Comparison of ENCODE assay signal across 2 cellular contexts in the genomic region with DNA sequence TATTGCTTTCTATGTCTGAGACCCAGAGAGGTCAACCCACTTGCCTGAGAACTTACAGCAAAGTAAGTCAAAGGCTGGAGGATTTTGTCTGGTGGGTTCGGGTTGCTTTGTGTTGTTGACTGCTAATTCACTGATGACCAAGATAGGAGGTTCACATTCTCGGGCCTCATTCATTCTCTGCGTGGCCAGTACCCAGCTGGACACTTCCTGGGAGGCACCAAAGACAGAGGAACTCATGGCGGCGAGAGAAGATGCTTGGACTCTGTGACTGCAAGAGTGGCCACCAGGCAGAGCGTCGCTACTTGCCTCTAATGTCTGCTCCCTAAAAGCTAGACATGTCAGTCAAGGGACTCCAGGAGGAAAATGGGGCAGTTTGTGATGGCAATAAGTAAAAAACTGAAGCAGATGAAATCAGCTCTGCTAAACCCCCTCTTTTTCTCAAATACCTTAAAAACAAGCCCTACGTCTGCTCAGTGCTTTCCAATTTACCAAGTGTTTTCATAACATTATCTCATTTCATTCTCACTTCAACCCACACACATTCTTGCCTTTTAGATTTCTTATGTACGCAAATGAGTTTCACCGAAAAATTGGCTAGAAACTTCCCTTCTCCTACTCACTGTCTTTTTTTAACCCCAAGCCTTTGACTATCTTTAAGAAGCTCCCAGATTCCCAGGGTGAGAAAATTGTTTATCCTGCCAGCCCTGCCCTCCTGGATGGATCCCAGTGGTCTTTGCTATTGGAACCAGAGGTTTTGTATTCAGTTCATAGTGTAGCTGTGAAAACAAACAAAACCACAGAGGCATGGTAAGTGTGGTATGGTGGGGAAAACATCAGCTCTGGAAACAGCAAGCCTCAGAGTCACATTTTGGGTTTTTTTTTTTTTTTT.
TF ChIP-seq lines count a peak whose summit lies in the region.

No MANE protein-coding gene starts in this region.

TF ChIP-seq in liver, 16 proteins besides CTCF, POLR2A, EP300 and RAD21:
- TF ChIP-seq ZBTB33 (IDR thresholded peaks at IDR 0.05), result no peak
- TF ChIP-seq SP1 (IDR thresholded peaks at IDR 0.05), result no peak
- TF ChIP-seq GABPA (IDR thresholded peaks at IDR 0.05 in 1 of 2, conservative IDR thresholded peaks at IDR 0.05 in 1 of 2), result no peak
- TF ChIP-seq FOXA1 (IDR thresholded peaks at IDR 0.05), result no peak
- TF ChIP-seq FOXA2 (IDR thresholded peaks at IDR 0.05), result no peak
- no peak for TF ChIP-seq MAX (IDR thresholded peaks at IDR 0.05)
- TF ChIP-seq YY1 (IDR thresholded peaks at IDR 0.05), result no peak
- TF ChIP-seq NR2F2 (IDR thresholded peaks at IDR 0.05), result no peak
- no peak for TF ChIP-seq ATF3 (IDR thresholded peaks at IDR 0.05)
- TF ChIP-seq RXRA (IDR thresholded peaks at IDR 0.05), result no peak
- TF ChIP-seq HNF4G (IDR thresholded peaks at IDR 0.05), result no peak
- TF ChIP-seq TAF1 (conservative IDR thresholded peaks at IDR 0.05), result no peak
- TF ChIP-seq JUND (IDR thresholded peaks at IDR 0.05), result no peak
- no peak for TF ChIP-seq EGR1 (IDR thresholded peaks at IDR 0.05; ENCODE audit: low read depth in 2 of 2)
- TF ChIP-seq HNF4A (conservative IDR thresholded peaks at IDR 0.05), result no peak
- no peak for TF ChIP-seq REST (IDR thresholded peaks at IDR 0.05)

TF ChIP-seq in HepG2, 621 proteins besides CTCF, POLR2A, EP300 and RAD21:
- TF ChIP-seq ISX (CRISPR knock-in tag; conservative IDR thresholded peaks at IDR 0.05), result no peak
- no peak for TF ChIP-seq ZNF790 (CRISPR knock-in tag; IDR thresholded peaks at IDR 0.05; ENCODE audit: borderline replicate concordance)
- TF ChIP-seq SMARCE1 (IDR thresholded peaks at IDR 0.05; ENCODE audit: borderline replicate concordance), result no peak
- no peak for TF ChIP-seq ZNF782 (CRISPR knock-in tag; IDR thresholded peaks at IDR 0.05; ENCODE audit: borderline replicate concordance)
- TF ChIP-seq ZNF615 (CRISPR knock-in tag; IDR thresholded peaks at IDR 0.05; ENCODE audit: borderline replicate concordance), result no peak
- no peak for TF ChIP-seq NONO (IDR thresholded peaks at IDR 0.05)
- no peak for TF ChIP-seq NONO (CRISPR knock-in tag; conservative IDR thresholded peaks at IDR 0.05)
- TF ChIP-seq, protein P1, sequence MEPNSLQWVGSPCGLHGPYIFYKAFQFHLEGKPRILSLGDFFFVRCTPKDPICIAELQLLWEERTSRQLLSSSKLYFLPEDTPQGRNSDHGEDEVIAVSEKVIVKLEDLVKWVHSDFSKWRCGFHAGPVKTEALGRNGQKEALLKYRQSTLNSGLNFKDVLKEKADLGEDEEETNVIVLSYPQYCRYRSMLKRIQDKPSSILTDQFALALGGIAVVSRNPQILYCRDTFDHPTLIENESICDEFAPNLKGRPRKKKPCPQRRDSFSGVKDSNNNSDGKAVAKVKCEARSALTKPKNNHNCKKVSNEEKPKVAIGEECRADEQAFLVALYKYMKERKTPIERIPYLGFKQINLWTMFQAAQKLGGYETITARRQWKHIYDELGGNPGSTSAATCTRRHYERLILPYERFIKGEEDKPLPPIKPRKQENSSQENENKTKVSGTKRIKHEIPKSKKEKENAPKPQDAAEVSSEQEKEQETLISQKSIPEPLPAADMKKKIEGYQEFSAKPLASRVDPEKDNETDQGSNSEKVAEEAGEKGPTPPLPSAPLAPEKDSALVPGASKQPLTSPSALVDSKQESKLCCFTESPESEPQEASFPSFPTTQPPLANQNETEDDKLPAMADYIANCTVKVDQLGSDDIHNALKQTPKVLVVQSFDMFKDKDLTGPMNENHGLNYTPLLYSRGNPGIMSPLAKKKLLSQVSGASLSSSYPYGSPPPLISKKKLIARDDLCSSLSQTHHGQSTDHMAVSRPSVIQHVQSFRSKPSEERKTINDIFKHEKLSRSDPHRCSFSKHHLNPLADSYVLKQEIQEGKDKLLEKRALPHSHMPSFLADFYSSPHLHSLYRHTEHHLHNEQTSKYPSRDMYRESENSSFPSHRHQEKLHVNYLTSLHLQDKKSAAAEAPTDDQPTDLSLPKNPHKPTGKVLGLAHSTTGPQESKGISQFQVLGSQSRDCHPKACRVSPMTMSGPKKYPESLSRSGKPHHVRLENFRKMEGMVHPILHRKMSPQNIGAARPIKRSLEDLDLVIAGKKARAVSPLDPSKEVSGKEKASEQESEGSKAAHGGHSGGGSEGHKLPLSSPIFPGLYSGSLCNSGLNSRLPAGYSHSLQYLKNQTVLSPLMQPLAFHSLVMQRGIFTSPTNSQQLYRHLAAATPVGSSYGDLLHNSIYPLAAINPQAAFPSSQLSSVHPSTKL (CRISPR knock-in tag; IDR thresholded peaks at IDR 0.05), result no peak
- TF ChIP-seq, protein P2, sequence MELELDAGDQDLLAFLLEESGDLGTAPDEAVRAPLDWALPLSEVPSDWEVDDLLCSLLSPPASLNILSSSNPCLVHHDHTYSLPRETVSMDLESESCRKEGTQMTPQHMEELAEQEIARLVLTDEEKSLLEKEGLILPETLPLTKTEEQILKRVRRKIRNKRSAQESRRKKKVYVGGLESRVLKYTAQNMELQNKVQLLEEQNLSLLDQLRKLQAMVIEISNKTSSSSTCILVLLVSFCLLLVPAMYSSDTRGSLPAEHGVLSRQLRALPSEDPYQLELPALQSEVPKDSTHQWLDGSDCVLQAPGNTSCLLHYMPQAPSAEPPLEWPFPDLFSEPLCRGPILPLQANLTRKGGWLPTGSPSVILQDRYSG (CRISPR knock-in tag; IDR thresholded peaks at IDR 0.05), result no peak
- no peak for TF ChIP-seq ZNF274 (CRISPR knock-in tag; IDR thresholded peaks at IDR 0.05)
- TF ChIP-seq, protein P3, sequence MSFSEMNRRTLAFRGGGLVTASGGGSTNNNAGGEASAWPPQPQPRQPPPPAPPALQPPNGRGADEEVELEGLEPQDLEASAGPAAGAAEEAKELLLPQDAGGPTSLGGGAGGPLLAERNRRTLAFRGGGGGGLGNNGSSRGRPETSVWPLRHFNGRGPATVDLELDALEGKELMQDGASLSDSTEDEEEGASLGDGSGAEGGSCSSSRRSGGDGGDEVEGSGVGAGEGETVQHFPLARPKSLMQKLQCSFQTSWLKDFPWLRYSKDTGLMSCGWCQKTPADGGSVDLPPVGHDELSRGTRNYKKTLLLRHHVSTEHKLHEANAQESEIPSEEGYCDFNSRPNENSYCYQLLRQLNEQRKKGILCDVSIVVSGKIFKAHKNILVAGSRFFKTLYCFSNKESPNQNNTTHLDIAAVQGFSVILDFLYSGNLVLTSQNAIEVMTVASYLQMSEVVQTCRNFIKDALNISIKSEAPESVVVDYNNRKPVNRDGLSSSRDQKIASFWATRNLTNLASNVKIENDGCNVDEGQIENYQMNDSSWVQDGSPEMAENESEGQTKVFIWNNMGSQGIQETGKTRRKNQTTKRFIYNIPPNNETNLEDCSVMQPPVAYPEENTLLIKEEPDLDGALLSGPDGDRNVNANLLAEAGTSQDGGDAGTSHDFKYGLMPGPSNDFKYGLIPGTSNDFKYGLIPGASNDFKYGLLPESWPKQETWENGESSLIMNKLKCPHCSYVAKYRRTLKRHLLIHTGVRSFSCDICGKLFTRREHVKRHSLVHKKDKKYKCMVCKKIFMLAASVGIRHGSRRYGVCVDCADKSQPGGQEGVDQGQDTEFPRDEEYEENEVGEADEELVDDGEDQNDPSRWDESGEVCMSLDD (CRISPR knock-in tag; IDR thresholded peaks at IDR 0.05; ENCODE audit: borderline replicate concordance), result no peak
- TF ChIP-seq TCF7 (IDR thresholded peaks at IDR 0.05; ENCODE audit: low read depth), result no peak
- TF ChIP-seq MXD4 (CRISPR knock-in tag; IDR thresholded peaks at IDR 0.05), result no peak
- no peak for TF ChIP-seq ZNF879 (CRISPR knock-in tag; IDR thresholded peaks at IDR 0.05)
- no peak for TF ChIP-seq KLF13 (CRISPR knock-in tag; IDR thresholded peaks at IDR 0.05)
- no peak for TF ChIP-seq SOX5 (CRISPR knock-in tag; IDR thresholded peaks at IDR 0.05; ENCODE audit: borderline replicate concordance)
